8 cellular contexts compared by ENCODE assay signal in genomic region chr6:82040405-82041221, GRCh38.
DNase-seq lines count a peak whose midpoint lies in the region; ATAC-seq, FAIRE-seq and TF ChIP-seq lines count a peak whose summit lies in the region.

No MANE protein-coding gene starts in this region.

- no peaks in the 10 kb centered on the region for H3K36me3 ChIP-seq in parathyroid adenoma (ENCODE audit: control insufficient read depth, insufficient read depth, low read length)

- no peak for ATAC-seq in HG03095 (IDR thresholded peaks at IDR 0.05; ENCODE audit: unreplicated experiment)

- H3K4me2 ChIP-seq in parathyroid adenoma (ENCODE audit: low read length) = no peak overlapping the region

- no peaks in the 10 kb centered on the region for H3K9me3 ChIP-seq in parathyroid adenoma (ENCODE audit: control insufficient read depth, low read length)

- peak; percentile 0 to 18 for DNase-seq in stimulated activated CD4-positive, alpha-beta T cell treated with anti-CD3 and anti-CD28 coated beads, Interleukin-2, amount 100 ng/mL, for 24 hours
- no peak for DNase-seq in stimulated activated CD4-positive, alpha-beta T cell treated with anti-CD3 and anti-CD28 coated beads, Interleukin-4, amount 100 ng/mL, for 24 hours
- DNase-seq in H54 (ENCODE audit: insufficient read length, low spot score) = no peak
- DNase-seq in LHCN-M2 (ENCODE audit: low read depth) = peak; percentile 75
- DNase-seq in SW 1271 (lab: John Stamatoyannopoulos, UW) = peak; percentile 3 to 30
- DNase-seq in foreskin melanocyte = peak; percentile 60

- H3K27ac ChIP-seq in parathyroid adenoma = no peak overlapping the region

- no peaks in the 10 kb centered on the region for H3K27me3 ChIP-seq in parathyroid adenoma (ENCODE audit: control insufficient read depth, insufficient read depth, low read length)

- TF ChIP-seq POLR2A in H54 (IDR thresholded peaks at IDR 0.05; ENCODE audit: low read depth, low read length) = no peak

- H3K9ac ChIP-seq in parathyroid adenoma = no peak overlapping the region

- H3K79me2 ChIP-seq in parathyroid adenoma = no peaks in the 10 kb centered on the region

- peak; percentile 90 for FAIRE-seq in H54 (lab: Jason Lieb, UNC)

- no peaks in the 10 kb centered on the region for H3K4me1 ChIP-seq in parathyroid adenoma

- H3K4me3 ChIP-seq in parathyroid adenoma (ENCODE audit: low read depth, low read length) = no peak overlapping the region

- TF ChIP-seq CTCF in parathyroid adenoma (IDR thresholded peaks at IDR 0.05) = peak; percentile 68

- peak overlapping the region; percentile 23 for H2AFZ ChIP-seq in parathyroid adenoma

Comparison
In these comparisons a context has a peak if more than half of its experiments do, and no peak if none do; other contexts are left out.
1. DNase-seq: peak in stimulated activated CD4-positive, alpha-beta T cell treated with anti-CD3 and anti-CD28 coated beads, Interleukin-2, amount 100 ng/mL, for 24 hours (2 of 2), LHCN-M2 (single experiment), SW 1271 (2 of 2) and foreskin melanocyte (single experiment); none in stimulated activated CD4-positive, alpha-beta T cell treated with anti-CD3 and anti-CD28 coated beads, Interleukin-4, amount 100 ng/mL, for 24 hours (single experiment) and H54 (single experiment).